Comparison of ENCODE assay signal across 8 cellular contexts in genomic region chr18:78127041-78127440, GRCh38.
"Had no signal": no experiment of that assay in that cellular context is flagged by ENCODE, and none has a peak within 500 bp of the region (broad histone marks: within the 10 kb centered on the region; RNA-seq: fewer than 3 reads in every experiment).

No MANE protein-coding gene starts in this region.

- H3K4me3 Mint-ChIP-seq: GM23338, HFFc6 had no signal

- H3K36me3 ChIP-seq: HAP-1 had no signal

- H3K4me2 ChIP-seq: GM23338 had no signal

- H2AFZ ChIP-seq: GM23338 had no signal

- H3K9me3 ChIP-seq: HAP-1 had no signal

- FAIRE-seq: HepG2 had no signal

- H3K36me3 Mint-ChIP-seq: IgD-negative memory B cell had no signal

- H3K27me3 Mint-ChIP-seq: IgD-negative memory B cell had no signal

- DNase-seq: H7, HFFc6, KBM-7 had no signal

- H3K27ac Mint-ChIP-seq: GM23338, HFFc6, IgD-negative memory B cell had no signal

- H3K4me3 ChIP-seq: GM23338, HAP-1 had no signal

- H3K4me1 Mint-ChIP-seq: GM23338 had no signal

- H3K4me1 ChIP-seq: HAP-1 had no signal

- H3K27ac ChIP-seq: HL-60 had no signal
